30 cellular contexts compared by ENCODE assay signal in genomic region chr14:101276309-101277091, GRCh38.
"Had no signal": no experiment of that assay in that cellular context is flagged by ENCODE, and none has a peak within 500 bp of the region (broad histone marks: within the 10 kb centered on the region; RNA-seq: fewer than 3 reads in every experiment).

No MANE protein-coding gene starts in this region.

- DNase-seq: activated CD4-positive, alpha-beta T cell treated with anti-CD3 and anti-CD28 coated beads for 48 hours; activated CD4-positive, alpha-beta T cell treated with anti-CD3 and anti-CD28 coated beads, Interleukin-2, amount 50 U/mL, for 48 hours; activated CD8-positive, alpha-beta memory T cell treated with anti-CD3 and anti-CD28 coated beads for 24 hours; activated effector memory CD4-positive, alpha-beta T cell treated with Interleukin-2 at 50 U/mL for 16 hours; activated naive CD4-positive, alpha-beta T cell treated with Interleukin-2 at 50 U/mL for 16 hours; activated naive CD8-positive, alpha-beta T cell treated with anti-CD3 and anti-CD28 coated beads, Interleukin-2, amount 10 ng/mL, durations not matched to agents 7 days and 5 days; amniotic stem cell; dermis blood vessel endothelial cell; effector CD4-positive, alpha-beta T cell; glutamatergic neuron; islet precursor cell; left ventricle myocardium inferior; mesendoderm; natural killer cell; right cardiac atrium; stimulated activated CD4-positive, alpha-beta T cell treated with anti-CD3 and anti-CD28 coated beads, Interleukin-12 subunit alpha, Interleukin-12 subunit beta, amount 100 ng/mL, for 4 hours; stimulated activated CD4-positive, alpha-beta T cell treated with anti-CD3 and anti-CD28 coated beads, Interleukin-4, amount 100 ng/mL, for 1 hour; stimulated activated naive CD8-positive, alpha-beta T cell treated with anti-CD3 and anti-CD28 coated beads, Interleukin-15, Interleukin-2, amounts not matched to agents 100 U/mL and 50 U/mL, for 24 hours; T-helper 17 cell; T1000; uterus; WERI-Rb-1 had no signal

- H3K36me3 Mint-ChIP-seq: activated naive CD8-positive, alpha-beta T cell treated with anti-CD3 and anti-CD28 coated beads, Interleukin-2, amount 10 ng/mL, durations not matched to agents 7 days and 5 days; natural killer cell; neural progenitor cell had no signal

- H3K27ac ChIP-seq: breast epithelium, left ventricle myocardium inferior, neural progenitor cell, skin epidermis, thoracic aorta, uterus, WERI-Rb-1 had no signal

- H3K9me3 ChIP-seq: breast epithelium, left ventricle myocardium inferior, thoracic aorta, uterus had no signal

- H3K9me3 Mint-ChIP-seq: central memory CD8-positive, alpha-beta T cell had no signal

- H3K4me3 Mint-ChIP-seq: activated naive CD8-positive, alpha-beta T cell treated with anti-CD3 and anti-CD28 coated beads, Interleukin-2, amount 10 ng/mL, durations not matched to agents 7 days and 5 days; central memory CD8-positive, alpha-beta T cell; natural killer cell; neural progenitor cell; T-helper 17 cell had no signal

- H3K9ac ChIP-seq: neural progenitor cell had no signal

- H2AFZ ChIP-seq: neural progenitor cell had no signal

- H3K27me3 ChIP-seq: neural progenitor cell, uterus had no signal

- H3K27ac Mint-ChIP-seq: activated naive CD8-positive, alpha-beta T cell treated with anti-CD3 and anti-CD28 coated beads, Interleukin-2, amount 10 ng/mL, durations not matched to agents 7 days and 5 days; natural killer cell; neural progenitor cell; T-helper 17 cell had no signal

- H3K4me1 Mint-ChIP-seq: activated naive CD8-positive, alpha-beta T cell treated with anti-CD3 and anti-CD28 coated beads, Interleukin-2, amount 10 ng/mL, durations not matched to agents 7 days and 5 days; central memory CD8-positive, alpha-beta T cell; natural killer cell; T-helper 17 cell had no signal

- FAIRE-seq: colon, frontal cortex had no signal

- H3K4me3 ChIP-seq: breast epithelium, left ventricle myocardium inferior, lung, neural progenitor cell, skin epidermis, thoracic aorta, uterus had no signal

- H3K4me1 ChIP-seq: breast epithelium, left ventricle myocardium inferior, uterus had no signal

- H3K4me2 ChIP-seq: neural progenitor cell had no signal

- H3K36me3 ChIP-seq: breast epithelium, left ventricle myocardium inferior, neural progenitor cell, thoracic aorta, uterus, WERI-Rb-1 had no signal
